ENCODE assay signal across 1 cellular context in the genomic region with DNA sequence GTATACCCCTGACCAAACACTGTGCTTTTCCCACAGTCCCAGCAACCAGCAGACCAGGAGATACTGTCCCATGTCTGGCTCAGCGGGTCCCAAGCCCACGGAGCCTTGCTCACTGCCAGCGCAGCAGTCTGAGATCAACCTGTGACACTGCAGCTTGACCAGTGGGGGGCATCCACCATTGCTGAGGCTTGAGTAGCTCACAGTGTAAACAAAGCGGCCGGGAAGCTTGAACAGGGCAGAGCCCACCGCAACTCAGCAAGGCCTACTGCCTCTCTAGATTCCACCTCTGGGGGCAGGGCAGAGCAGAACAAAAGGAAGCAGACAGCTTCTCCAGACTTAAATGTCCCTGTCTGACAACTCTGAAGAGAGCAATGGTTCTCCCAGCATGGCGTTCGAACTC.
TF ChIP-seq lines count a peak whose summit lies in the region.

No MANE protein-coding gene starts in this region.

TF ChIP-seq in GM23338, 12 proteins besides CTCF, POLR2A, EP300 and RAD21 (continued from another document):
- TF ChIP-seq CREB1 (CRISPR knock-in tag; IDR thresholded peaks at IDR 0.05; ENCODE audit: low read depth) (no peak), POLR2AphosphoS5 (IDR thresholded peaks at IDR 0.05; ENCODE audit: low read depth) (no peak), STAT1 (IDR thresholded peaks at IDR 0.05; ENCODE audit: unreplicated experiment) (no peak)
- TF ChIP-seq, protein P1, sequence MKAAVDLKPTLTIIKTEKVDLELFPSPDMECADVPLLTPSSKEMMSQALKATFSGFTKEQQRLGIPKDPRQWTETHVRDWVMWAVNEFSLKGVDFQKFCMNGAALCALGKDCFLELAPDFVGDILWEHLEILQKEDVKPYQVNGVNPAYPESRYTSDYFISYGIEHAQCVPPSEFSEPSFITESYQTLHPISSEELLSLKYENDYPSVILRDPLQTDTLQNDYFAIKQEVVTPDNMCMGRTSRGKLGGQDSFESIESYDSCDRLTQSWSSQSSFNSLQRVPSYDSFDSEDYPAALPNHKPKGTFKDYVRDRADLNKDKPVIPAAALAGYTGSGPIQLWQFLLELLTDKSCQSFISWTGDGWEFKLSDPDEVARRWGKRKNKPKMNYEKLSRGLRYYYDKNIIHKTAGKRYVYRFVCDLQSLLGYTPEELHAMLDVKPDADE (IDR thresholded peaks at IDR 0.05): no peak
